ENCODE assay signal across 25 cellular contexts in genomic region chr14:70602254-70602653, GRCh38. TPM values are rescaled to one million over a fixed set of nuclear protein-coding genes. Genes with fewer than 3 reads are reported as not detected.
A peak's percentile ranks its signal among the peaks of the same experiment; 100 is the strongest.
DNase-seq lines count a peak whose midpoint lies in the region; ATAC-seq and TF ChIP-seq lines count a peak whose summit lies in the region.
"Had no signal": no experiment of that assay in that cellular context is flagged by ENCODE, and none has a peak within 500 bp of the region (broad histone marks: within the 10 kb centered on the region; RNA-seq: fewer than 3 reads in every experiment).

No MANE protein-coding gene starts in this region.

- H3K4me3 ChIP-seq in GM06990 (replicated peaks; ENCODE audit: low read depth, low read length), result no peak overlapping the region
- H3K4me3 ChIP-seq: ovary, Peyer's patch, SJSA1, upper lobe of left lung had no signal

- TF ChIP-seq CTCF in GM06990 (IDR thresholded peaks at IDR 0.05; ENCODE audit: insufficient read depth, low read length, poor library complexity, severe bottlenecking) (no peak), RWPE1 (conservative IDR thresholded peaks at IDR 0.05; ENCODE audit: low read depth) (no peak)

- no peak overlapping the region for H3K27ac ChIP-seq in RWPE1
- H3K27ac ChIP-seq: ovary, Peyer's patch, SJSA1, upper lobe of left lung had no signal

- DNase-seq in GM06990 (ENCODE audit: extremely low read depth, insufficient read length) (peak; percentile 24), naive B cell (no peak), SHP77 (lab: John Stamatoyannopoulos, UW) (no peak), immature natural killer cell (no peak), RWPE1 (ENCODE audit: low spot score) (no peak)
- no peak for DNase-seq in activated naive CD4-positive, alpha-beta T cell treated with anti-CD3 and anti-CD28 coated beads, Interleukin-2, amount 50 U/mL, for 72 hours (ENCODE audit: low spot score in 2 of 2)
- DNase-seq: activated CD4-positive, alpha-beta T cell treated with anti-CD3 and anti-CD28 coated beads for 1 hour; activated naive CD4-positive, alpha-beta T cell treated with anti-CD3 and anti-CD28 coated beads, Interleukin-2, amount 50 U/mL, for 16 hours; aorta; Caco-2; head of caudate nucleus; IMR-90; left cardiac atrium; naive thymus-derived CD4-positive, alpha-beta T cell; NCI-H1105 treated with DMSO at 0.1 percent for 48 hours; NCI-H2081 treated with DMSO at 0.1 percent for 48 hours; ovary; Peyer's patch; right cardiac atrium; T-helper 1 cell; upper lobe of left lung had no signal

- H3K4me3 Mint-ChIP-seq in naive B cell (peak overlapping the region in 2 of 8 donors; percentile 53 to 66), immature natural killer cell (no peak overlapping the region)

- H3K27me3 ChIP-seq in GM06990 (replicated peaks; ENCODE audit: control insufficient read depth, insufficient read depth, low read length), result no peaks in the 10 kb centered on the region
- H3K27me3 ChIP-seq: ovary, Peyer's patch, SJSA1, upper lobe of left lung had no signal

- POLR2A ChIA-PET in RWPE1 (lab: Yijun Ruan, JAX; ENCODE audit: low non-redundant PET), result no interaction called here

- H3K36me3 Mint-ChIP-seq in naive B cell (peaks cover 0 to 5% of the 10 kb centered on the region in 2 donors), immature natural killer cell (peaks cover 0 to 3% (median 3%) of the 10 kb centered on the region in 3 donors)
- peaks cover 7 to 8% of the 10 kb centered on the region in 2 donors for H3K36me3 Mint-ChIP-seq in activated naive CD4-positive, alpha-beta T cell treated with anti-CD3 and anti-CD28 coated beads, Interleukin-2, amount 50 U/mL, for 72 hours

- H3K27me3 Mint-ChIP-seq in naive B cell (no peaks in the 10 kb centered on the region), immature natural killer cell (ENCODE audit: low read depth in 3 of 3) (peaks cover 4 to 15% (median 13%) of the 10 kb centered on the region in 3 donors)

- H3K4me1 Mint-ChIP-seq in naive B cell (peaks cover 21 to 47% (median 41%) of the 10 kb centered on the region in 3 donors), immature natural killer cell (peaks cover 19 to 36% of the 10 kb centered on the region in 2 donors)

- ATAC-seq in GM19043 (IDR thresholded peaks at IDR 0.05; ENCODE audit: low read depth, unreplicated experiment) (peak; percentile 65), HG03103 (IDR thresholded peaks at IDR 0.05; ENCODE audit: low read depth, unreplicated experiment) (peak; percentile 62), naive B cell (ENCODE audit: low read depth in 2 of 2) (peak; percentile 22 to 31)
- ATAC-seq in activated naive CD4-positive, alpha-beta T cell treated with anti-CD3 and anti-CD28 coated beads, Interleukin-2, amount 50 U/mL, for 72 hours, result no peak
- ATAC-seq: HCT116; left cardiac atrium; naive thymus-derived CD4-positive, alpha-beta T cell; right cardiac atrium had no signal

- H3K9me3 Mint-ChIP-seq in naive B cell (no peaks in the 10 kb centered on the region), immature natural killer cell (no peaks in the 10 kb centered on the region)
- no peaks in the 10 kb centered on the region for H3K9me3 Mint-ChIP-seq in activated naive CD4-positive, alpha-beta T cell treated with anti-CD3 and anti-CD28 coated beads, Interleukin-2, amount 50 U/mL, for 72 hours
- H3K9me3 Mint-ChIP-seq: naive thymus-derived CD4-positive, alpha-beta T cell had no signal

- H3K36me3 ChIP-seq in GM06990 (ENCODE audit: control insufficient read depth, insufficient read depth, low read length), result no peaks in the 10 kb centered on the region
- H3K36me3 ChIP-seq: ovary, SJSA1, upper lobe of left lung had no signal

- CTCF ChIA-PET in RWPE1 (lab: Yijun Ruan, JAX), result interaction anchor here (0.7 kb wide), 1 partner anchor 88 kb away, joined by 3 read pairs; no protein-coding TSS in a partner anchor

- H3K27ac Mint-ChIP-seq in naive B cell (peak overlapping the region in 1 of 6 donors; percentile 63), immature natural killer cell (no peak overlapping the region)
- H3K27ac Mint-ChIP-seq in activated naive CD4-positive, alpha-beta T cell treated with anti-CD3 and anti-CD28 coated beads, Interleukin-2, amount 50 U/mL, for 72 hours, result no peak overlapping the region

RNA-seq across cellular contexts. Expression of gene MED6, which starts 1.8 kb away (rescaled TPM):
- polyA plus RNA-seq in naive B cell (ENCODE audit: low read depth in 6 of 6) (10 to 100 TPM; 32.9 to 47.5 (median 42.9) TPM), immature natural killer cell (10 to 100 TPM; 21.3 to 37.3 (median 28.5) TPM)
- total RNA-seq in activated naive CD4-positive, alpha-beta T cell treated with anti-CD3 and anti-CD28 coated beads, Interleukin-2, amount 50 U/mL, for 72 hours, result 10 to 100 TPM; 58.8 to 80.4 TPM

RNA-seq across cellular contexts. Expression of gene TTC9, which starts 39.5 kb away (rescaled TPM):
- polyA plus RNA-seq in naive B cell (ENCODE audit: low read depth in 6 of 6) (10 to 100 TPM; 11.7 to 24.2 (median 18.0) TPM), immature natural killer cell (1 to 10 TPM in 2 of 3 donors, under 1 TPM in 1; 0.98 to 1.4 (median 1.3) TPM)
- 1 to 10 TPM; 6.2 to 6.5 TPM for total RNA-seq in activated naive CD4-positive, alpha-beta T cell treated with anti-CD3 and anti-CD28 coated beads, Interleukin-2, amount 50 U/mL, for 72 hours
- total RNA-seq: IMR-90 had no signal

Comparison
In these comparisons a context has a peak if more than half of its experiments do, and no peak if none do; other contexts are left out.
1. ATAC-seq: peak in GM19043 (single experiment), HG03103 (single experiment) and naive B cell (2 of 2); none in activated naive CD4-positive, alpha-beta T cell treated with anti-CD3 and anti-CD28 coated beads, Interleukin-2, amount 50 U/mL, for 72 hours (0 of 2).
2. RNA of gene TTC9, which starts 39.5 kb away (polyA plus RNA-seq): 11.7 to 24.2 TPM in naive B cell; 0.98 to 1.4 TPM in immature natural killer cell; every median in the first group is over 4 times any median in the second.